Comparison of ENCODE assay signal across 13 cellular contexts in the genomic region with DNA sequence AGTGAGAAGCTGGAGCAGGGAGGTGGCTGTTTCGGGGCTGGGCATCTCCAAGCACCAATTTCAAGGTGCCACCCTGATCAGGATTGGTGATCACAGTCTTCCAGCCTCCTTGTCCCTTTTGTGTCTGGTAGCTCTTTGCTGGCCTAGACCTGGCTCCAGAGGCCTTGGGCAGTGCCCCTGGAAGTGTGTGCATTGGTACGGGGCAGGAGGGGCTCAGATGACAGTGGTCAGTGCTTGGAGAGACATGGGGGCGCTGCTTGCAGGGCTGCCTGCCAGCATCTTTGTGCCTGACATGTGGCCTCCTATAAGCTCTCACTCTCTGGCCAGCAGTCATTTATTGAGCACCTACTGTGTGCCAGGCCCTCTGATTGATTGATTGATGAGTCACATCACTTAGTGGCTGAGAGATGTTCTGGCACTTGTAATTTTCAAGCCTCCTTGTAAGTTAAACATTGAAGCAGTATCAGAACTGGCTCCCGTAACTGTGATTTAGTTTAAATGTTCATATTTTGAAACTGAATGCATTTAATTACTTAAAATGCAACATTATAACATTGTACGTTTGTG.
"Had no signal": no experiment of that assay in that cellular context is flagged by ENCODE, and none has a peak within 500 bp of the region (broad histone marks: within the 10 kb centered on the region; RNA-seq: fewer than 3 reads in every experiment).

No MANE protein-coding gene starts in this region.

- DNase-seq: activated CD4-positive, alpha-beta T cell treated with anti-CD3 and anti-CD28 coated beads for 1 hour; activated CD8-positive, alpha-beta memory T cell treated with anti-CD3 and anti-CD28 coated beads for 24 hours; effector CD8-positive, alpha-beta T cell; kidney; left lung; naive thymus-derived CD4-positive, alpha-beta T cell; sigmoid colon; stimulated activated CD4-positive, alpha-beta T cell treated with anti-CD3 and anti-CD28 coated beads, Interleukin-4, amount 100 ng/mL, for 4 hours; testis; upper lobe of right lung had no signal

- ATAC-seq: left lung; naive thymus-derived CD4-positive, alpha-beta T cell; stimulated activated memory B cell treated with anti-CD40 and anti-IgM and Interleukin-4, amounts not matched to agents 10 μg/mL and 1 μg/mL and 100 μg/mL, for 72 hours; upper lobe of right lung had no signal

- H3K9ac ChIP-seq: neural progenitor cell had no signal

- H3K27ac ChIP-seq: left lung, neural progenitor cell, sigmoid colon, testis, upper lobe of right lung had no signal

- H3K27me3 ChIP-seq: neural progenitor cell, pancreas, sigmoid colon, testis, upper lobe of right lung had no signal

- H3K4me3 ChIP-seq: left lung, neural progenitor cell, pancreas, sigmoid colon, testis, upper lobe of right lung had no signal

- FAIRE-seq: kidney, pancreas had no signal

- H3K4me1 ChIP-seq: left lung, sigmoid colon, upper lobe of right lung had no signal

- H3K36me3 ChIP-seq: left lung, neural progenitor cell, pancreas, sigmoid colon, upper lobe of right lung had no signal

- H3K9me3 ChIP-seq: left lung, pancreas, sigmoid colon, testis, upper lobe of right lung had no signal

- H2AFZ ChIP-seq: neural progenitor cell had no signal

- H3K4me2 ChIP-seq: neural progenitor cell had no signal
